8 cellular contexts compared by ENCODE assay signal in the genomic region with DNA sequence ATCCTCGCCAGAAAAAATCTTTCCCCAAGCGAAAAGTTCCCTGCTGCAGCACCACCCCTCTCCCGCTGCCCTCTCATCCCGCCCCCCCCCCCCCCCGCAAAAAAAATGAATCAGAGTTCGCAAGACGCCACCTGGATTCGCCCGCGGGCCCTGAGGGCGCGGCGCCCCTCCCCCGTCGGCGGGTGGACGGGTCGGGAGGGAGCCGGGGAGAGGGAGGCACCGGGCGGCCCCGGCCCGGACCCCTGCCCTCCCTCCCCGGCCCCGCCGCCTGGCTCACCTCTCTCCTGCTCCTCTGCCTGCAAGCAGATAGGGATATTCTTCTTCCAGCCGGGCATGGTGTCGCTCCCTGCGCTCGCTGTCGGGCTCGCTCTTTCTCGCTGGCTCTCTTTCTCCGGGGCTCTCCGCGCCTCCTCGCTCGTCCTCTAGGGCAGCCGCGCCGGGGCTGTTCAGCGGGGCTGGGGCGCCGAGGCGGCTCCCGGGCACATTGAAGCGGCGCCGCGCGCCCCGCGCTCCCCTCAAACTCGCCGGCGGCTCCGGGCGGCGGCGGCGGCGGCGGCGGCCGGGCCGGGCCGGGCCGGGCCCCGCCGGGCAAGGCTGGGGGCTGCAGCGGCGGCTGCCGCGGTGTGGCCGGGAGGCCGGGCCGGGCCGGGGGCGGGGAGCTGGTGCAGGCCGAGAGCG.
DNase-seq lines count a peak whose midpoint lies in the region; ATAC-seq and TF ChIP-seq lines count a peak whose summit lies in the region.

No MANE protein-coding gene starts in this region.

- H3K4me2 ChIP-seq in KMS-11 = peak overlapping the region; percentile 20; the same call in 1 of the 2 replicates

- TF ChIP-seq CTCF in KMS-11 (conservative IDR thresholded peaks at IDR 0.05; ENCODE audit: low read depth, low read length) = no peak
- TF ChIP-seq CTCF in cardiac fibroblast (IDR thresholded peaks at IDR 0.05; ENCODE audit: low read depth, low read length) = no peak

- H3K36me3 ChIP-seq in KMS-11 (ENCODE audit: insufficient read depth) = no peaks in the 10 kb centered on the region

- peaks cover 21% of the 10 kb centered on the region for H3K4me1 ChIP-seq in KMS-11 (ENCODE audit: low read depth, poor library complexity, severe bottlenecking)

- H3K9ac ChIP-seq in KMS-11 = peak overlapping the region; percentile 75

- H2AFZ ChIP-seq in KMS-11 (ENCODE audit: low read depth) = peak overlapping the region; percentile 97

- peak; percentile 57 for ATAC-seq in GM21529 (IDR thresholded peaks at IDR 0.05; ENCODE audit: unreplicated experiment)

- no peaks in the 10 kb centered on the region for H3K27me3 ChIP-seq in KMS-11 (ENCODE audit: insufficient read depth, low read depth)

- H3K79me2 ChIP-seq in KMS-11 (ENCODE audit: insufficient read depth, low read depth) = no peaks in the 10 kb centered on the region; the same call in 1 of the 2 replicates

- no peaks in the 10 kb centered on the region for H4K20me1 ChIP-seq in KMS-11 (ENCODE audit: insufficient read depth)

- peak overlapping the region; percentile 47 for H3K4me3 ChIP-seq in KMS-11 (IDR thresholded peaks at IDR 0.05; ENCODE audit: insufficient read depth, low read depth, low read length)
- peak overlapping the region; percentile 47 to 52 for H3K4me3 ChIP-seq in cardiac fibroblast (replicated peaks in 1 of 2; ENCODE audit: low read depth in 2 of 2, low read length in 2 of 2)

- DNase-seq in EL (peak; percentile 59), T-helper 22 cell (ENCODE audit: low read depth) (peak; percentile 1), cardiac fibroblast (ENCODE audit: low read depth in 2 of 2) (peak; percentile 13 to 33), left kidney (ENCODE audit: low read depth, low spot score) (peak; percentile 86), SKM-1 (lab: John Stamatoyannopoulos, UW; ENCODE audit: unreplicated experiment) (no peak)
- peak; percentile 9 for DNase-seq in stimulated activated CD8-positive, alpha-beta memory T cell treated with anti-CD3 and anti-CD28 coated beads, Interleukin-15, amount 100 ng/mL, for 24 hours (ENCODE audit: low read depth)

- peak overlapping the region; percentile 75 for H3K27ac ChIP-seq in KMS-11
